8 cellular contexts compared by ENCODE assay signal in genomic region chr7:135672560-135673359, GRCh38. TPM values are rescaled to one million over a fixed set of nuclear protein-coding genes. Genes with fewer than 3 reads are reported as not detected.
DNase-seq lines count a peak whose midpoint lies in the region; ATAC-seq and TF ChIP-seq lines count a peak whose summit lies in the region.

No MANE protein-coding gene starts in this region.

- H3K9me3 Mint-ChIP-seq in natural killer cell treated with Interleukin-12 subunit alpha and Interleukin-12 subunit beta and Interleukin-15 and Interleukin-18, amount 100 ng/mL, for 72 hours, result peaks cover 3% of the 10 kb centered on the region

- ATAC-seq in GM21529 (IDR thresholded peaks at IDR 0.05; ENCODE audit: unreplicated experiment) (peak; percentile 78), RWPE2 (ENCODE audit: low read depth) (peak; percentile 65), HG03039 (IDR thresholded peaks at IDR 0.05; ENCODE audit: unreplicated experiment) (no peak)
- ATAC-seq in natural killer cell treated with Interleukin-12 subunit alpha and Interleukin-12 subunit beta and Interleukin-15 and Interleukin-18, amount 100 ng/mL, for 72 hours, result no peak

- H3K36me3 Mint-ChIP-seq in natural killer cell treated with Interleukin-12 subunit alpha and Interleukin-12 subunit beta and Interleukin-15 and Interleukin-18, amount 100 ng/mL, for 72 hours, result peaks cover under 1% of the 10 kb centered on the region

- no peaks in the 10 kb centered on the region for H3K27me3 Mint-ChIP-seq in natural killer cell treated with Interleukin-12 subunit alpha and Interleukin-12 subunit beta and Interleukin-15 and Interleukin-18, amount 100 ng/mL, for 72 hours

- H3K27ac Mint-ChIP-seq in natural killer cell treated with Interleukin-12 subunit alpha and Interleukin-12 subunit beta and Interleukin-15 and Interleukin-18, amount 100 ng/mL, for 72 hours, result peak overlapping the region; percentile 10 to 36

- H3K4me3 ChIP-seq in RWPE2 (ENCODE audit: severe bottlenecking), result no peak overlapping the region
- H3K4me3 ChIP-seq in epithelial cell of proximal tubule (ENCODE audit: low read depth, low read length), result no peak overlapping the region

- H3K4me1 ChIP-seq in RWPE2 (ENCODE audit: insufficient read depth, poor library complexity, severe bottlenecking), result peaks cover 46% of the 10 kb centered on the region

- DNase-seq in Daoy (ENCODE audit: low read depth) (peak; percentile 63), LHCN-M2 (ENCODE audit: low read depth) (peak; percentile 86), RWPE2 (ENCODE audit: low spot score) (no peak), epithelial cell of proximal tubule (ENCODE audit: low read depth) (no peak), OCI-M2 (lab: John Stamatoyannopoulos, UW; ENCODE audit: unreplicated experiment) (no peak)
- DNase-seq in natural killer cell treated with Interleukin-12 subunit alpha and Interleukin-12 subunit beta and Interleukin-15 and Interleukin-18, amount 100 ng/mL, for 72 hours (ENCODE audit: low spot score), result no peak

- no peak overlapping the region for H3K4me3 Mint-ChIP-seq in natural killer cell treated with Interleukin-12 subunit alpha and Interleukin-12 subunit beta and Interleukin-15 and Interleukin-18, amount 100 ng/mL, for 72 hours

- H3K27me3 ChIP-seq in RWPE2 (ENCODE audit: insufficient read depth, poor library complexity, severe bottlenecking), result no peaks in the 10 kb centered on the region

- no peaks in the 10 kb centered on the region for H3K9me3 ChIP-seq in RWPE2 (ENCODE audit: severe bottlenecking)

- H3K27ac ChIP-seq in RWPE2 (ENCODE audit: poor library complexity, severe bottlenecking), result peak overlapping the region; percentile 79

- peaks cover 11 to 16% of the 10 kb centered on the region in 2 donors for H3K4me1 Mint-ChIP-seq in natural killer cell treated with Interleukin-12 subunit alpha and Interleukin-12 subunit beta and Interleukin-15 and Interleukin-18, amount 100 ng/mL, for 72 hours (ENCODE audit: low read depth in 2 of 2)

- peak; percentile 94 for TF ChIP-seq CTCF in RWPE2 (IDR thresholded peaks at IDR 0.05; ENCODE audit: poor library complexity, severe bottlenecking)
- TF ChIP-seq CTCF in epithelial cell of proximal tubule (conservative IDR thresholded peaks at IDR 0.05; ENCODE audit: low read depth, low read length), result peak; percentile 90

- peaks cover 35% of the 10 kb centered on the region for H3K36me3 ChIP-seq in RWPE2 (ENCODE audit: low read depth)

RNA-seq across cellular contexts. Expression of gene STMP1, which starts 10.4 kb away (rescaled TPM):
- 9.1 and 11.4 TPM in 2 replicates for total RNA-seq in Daoy (2014; rRNA removed; shearing (Covaris generic))
- total RNA-seq in LHCN-M2 (2014; rRNA removed) (21.6 and 26.7 TPM in 2 replicates), epithelial cell of proximal tubule (17.1 and 17.6 TPM in 2 replicates)
- polyA plus RNA-seq in LHCN-M2 (2012), result 64.1 TPM
- 10 to 100 TPM; 17.3 to 20.0 TPM for total RNA-seq in natural killer cell treated with Interleukin-12 subunit alpha and Interleukin-12 subunit beta and Interleukin-15 and Interleukin-18, amount 100 ng/mL, for 72 hours

RNA-seq across cellular contexts. Expression of gene SLC13A4, which starts 55.2 kb away (rescaled TPM):
- total RNA-seq in Daoy (2014; rRNA removed; shearing (Covaris generic)), result not detected in 2 replicates
- total RNA-seq in LHCN-M2 (2014; rRNA removed) (0.06 TPM in 1 of 2 replicates, not detected in the other), epithelial cell of proximal tubule (not detected in 2 replicates)
- 0.60 TPM for polyA plus RNA-seq in LHCN-M2 (2012)
- total RNA-seq in natural killer cell treated with Interleukin-12 subunit alpha and Interleukin-12 subunit beta and Interleukin-15 and Interleukin-18, amount 100 ng/mL, for 72 hours, result not detected

Comparison
In these comparisons a context has a peak if more than half of its experiments do, and no peak if none do; other contexts are left out.
1. DNase-seq: peak in Daoy (single experiment) and LHCN-M2 (single experiment); none in RWPE2 (single experiment), epithelial cell of proximal tubule (single experiment), natural killer cell treated with Interleukin-12 subunit alpha and Interleukin-12 subunit beta and Interleukin-15 and Interleukin-18, amount 100 ng/mL, for 72 hours (single experiment) and OCI-M2 (single experiment).
2. ATAC-seq: peak in GM21529 (single experiment) and RWPE2 (single experiment); none in natural killer cell treated with Interleukin-12 subunit alpha and Interleukin-12 subunit beta and Interleukin-15 and Interleukin-18, amount 100 ng/mL, for 72 hours (0 of 2) and HG03039 (single experiment).